Comparison of ENCODE assay signal across 1 cellular context in the genomic region with DNA sequence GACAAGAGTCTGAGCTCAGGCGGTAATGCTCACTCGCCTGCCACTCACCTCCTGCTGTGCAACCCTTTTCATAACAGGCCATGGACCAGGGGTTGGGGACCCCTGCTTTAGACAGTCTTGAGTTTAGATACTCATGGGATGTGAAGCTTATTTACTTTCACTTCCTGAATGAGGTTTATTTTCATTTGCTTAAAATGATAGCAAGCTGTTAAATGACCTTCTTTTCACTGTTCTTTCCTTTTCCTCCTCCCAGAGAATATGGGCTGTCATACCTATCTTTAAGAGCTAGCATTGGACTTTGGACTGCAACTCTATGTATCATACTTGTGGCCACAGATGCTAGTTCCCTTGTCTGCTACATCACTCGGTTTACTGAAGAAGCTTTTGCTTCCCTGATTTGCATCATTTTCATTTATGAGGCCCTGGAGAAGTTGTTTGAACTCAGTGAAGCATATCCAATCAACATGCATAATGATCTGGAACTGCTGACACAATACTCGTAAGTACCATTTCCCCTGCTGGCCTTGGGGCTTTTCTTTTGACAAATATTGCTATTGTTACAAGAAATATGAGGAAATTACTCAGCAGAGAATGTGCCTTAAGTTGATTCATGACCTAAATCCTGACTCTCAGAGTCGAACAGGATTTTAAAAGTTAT.
TF ChIP-seq lines count a peak whose summit lies in the region.

No MANE protein-coding gene starts in this region.

TF ChIP-seq in GM12878, 131 proteins besides CTCF, POLR2A, EP300 and RAD21 (continued from another document):
- TF ChIP-seq, protein P1, sequence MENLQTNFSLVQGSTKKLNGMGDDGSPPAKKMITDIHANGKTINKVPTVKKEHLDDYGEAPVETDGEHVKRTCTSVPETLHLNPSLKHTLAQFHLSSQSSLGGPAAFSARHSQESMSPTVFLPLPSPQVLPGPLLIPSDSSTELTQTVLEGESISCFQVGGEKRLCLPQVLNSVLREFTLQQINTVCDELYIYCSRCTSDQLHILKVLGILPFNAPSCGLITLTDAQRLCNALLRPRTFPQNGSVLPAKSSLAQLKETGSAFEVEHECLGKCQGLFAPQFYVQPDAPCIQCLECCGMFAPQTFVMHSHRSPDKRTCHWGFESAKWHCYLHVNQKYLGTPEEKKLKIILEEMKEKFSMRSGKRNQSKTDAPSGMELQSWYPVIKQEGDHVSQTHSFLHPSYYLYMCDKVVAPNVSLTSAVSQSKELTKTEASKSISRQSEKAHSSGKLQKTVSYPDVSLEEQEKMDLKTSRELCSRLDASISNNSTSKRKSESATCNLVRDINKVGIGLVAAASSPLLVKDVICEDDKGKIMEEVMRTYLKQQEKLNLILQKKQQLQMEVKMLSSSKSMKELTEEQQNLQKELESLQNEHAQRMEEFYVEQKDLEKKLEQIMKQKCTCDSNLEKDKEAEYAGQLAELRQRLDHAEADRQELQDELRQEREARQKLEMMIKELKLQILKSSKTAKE (IDR thresholded peaks at IDR 0.05; ENCODE audit: low read depth, poor library complexity, severe bottlenecking): peak; percentile 44
- TF ChIP-seq SUZ12 (IDR thresholded peaks at IDR 0.05; ENCODE audit: unreplicated experiment) (no peak), CHD1 (IDR thresholded peaks at IDR 0.05; ENCODE audit: low read depth, low read length) (no peak), STAT3 (IDR thresholded peaks at IDR 0.05; ENCODE audit: low read depth, low read length) (no peak), ZNF217 (IDR thresholded peaks at IDR 0.05) (peak; percentile 68), ZZZ3 (IDR thresholded peaks at IDR 0.05; ENCODE audit: control insufficient read depth, insufficient read length, low read depth) (no peak), IRF4 (IDR thresholded peaks at IDR 0.05; ENCODE audit: low read depth, low read length) (no peak), ESRRA (IDR thresholded peaks at IDR 0.05; ENCODE audit: low read length) (no peak; the same call in 1 of the 2 replicates)
- TF ChIP-seq, protein P2, sequence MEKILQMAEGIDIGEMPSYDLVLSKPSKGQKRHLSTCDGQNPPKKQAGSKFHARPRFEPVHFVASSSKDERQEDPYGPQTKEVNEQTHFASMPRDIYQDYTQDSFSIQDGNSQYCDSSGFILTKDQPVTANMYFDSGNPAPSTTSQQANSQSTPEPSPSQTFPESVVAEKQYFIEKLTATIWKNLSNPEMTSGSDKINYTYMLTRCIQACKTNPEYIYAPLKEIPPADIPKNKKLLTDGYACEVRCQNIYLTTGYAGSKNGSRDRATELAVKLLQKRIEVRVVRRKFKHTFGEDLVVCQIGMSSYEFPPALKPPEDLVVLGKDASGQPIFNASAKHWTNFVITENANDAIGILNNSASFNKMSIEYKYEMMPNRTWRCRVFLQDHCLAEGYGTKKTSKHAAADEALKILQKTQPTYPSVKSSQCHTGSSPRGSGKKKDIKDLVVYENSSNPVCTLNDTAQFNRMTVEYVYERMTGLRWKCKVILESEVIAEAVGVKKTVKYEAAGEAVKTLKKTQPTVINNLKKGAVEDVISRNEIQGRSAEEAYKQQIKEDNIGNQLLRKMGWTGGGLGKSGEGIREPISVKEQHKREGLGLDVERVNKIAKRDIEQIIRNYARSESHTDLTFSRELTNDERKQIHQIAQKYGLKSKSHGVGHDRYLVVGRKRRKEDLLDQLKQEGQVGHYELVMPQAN (conservative IDR thresholded peaks at IDR 0.05): no peak; the same call in 1 of the 2 replicates
- TF ChIP-seq, protein P3, sequence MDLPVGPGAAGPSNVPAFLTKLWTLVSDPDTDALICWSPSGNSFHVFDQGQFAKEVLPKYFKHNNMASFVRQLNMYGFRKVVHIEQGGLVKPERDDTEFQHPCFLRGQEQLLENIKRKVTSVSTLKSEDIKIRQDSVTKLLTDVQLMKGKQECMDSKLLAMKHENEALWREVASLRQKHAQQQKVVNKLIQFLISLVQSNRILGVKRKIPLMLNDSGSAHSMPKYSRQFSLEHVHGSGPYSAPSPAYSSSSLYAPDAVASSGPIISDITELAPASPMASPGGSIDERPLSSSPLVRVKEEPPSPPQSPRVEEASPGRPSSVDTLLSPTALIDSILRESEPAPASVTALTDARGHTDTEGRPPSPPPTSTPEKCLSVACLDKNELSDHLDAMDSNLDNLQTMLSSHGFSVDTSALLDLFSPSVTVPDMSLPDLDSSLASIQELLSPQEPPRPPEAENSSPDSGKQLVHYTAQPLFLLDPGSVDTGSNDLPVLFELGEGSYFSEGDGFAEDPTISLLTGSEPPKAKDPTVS (IDR thresholded peaks at IDR 0.05; ENCODE audit: low read depth, low read length): no peak
